1 cellular context compared by ENCODE assay signal in genomic region chr4:160631044-160631443, GRCh38.
"Had no signal": no experiment of that assay in that cellular context is flagged by ENCODE, and none has a peak within 500 bp of the region (broad histone marks: within the 10 kb centered on the region; RNA-seq: fewer than 3 reads in every experiment).

No MANE protein-coding gene starts in this region.

- H3K4me3 ChIP-seq: GM12878 had no signal

- ATAC-seq: GM12878 had no signal
